In the genomic region with DNA sequence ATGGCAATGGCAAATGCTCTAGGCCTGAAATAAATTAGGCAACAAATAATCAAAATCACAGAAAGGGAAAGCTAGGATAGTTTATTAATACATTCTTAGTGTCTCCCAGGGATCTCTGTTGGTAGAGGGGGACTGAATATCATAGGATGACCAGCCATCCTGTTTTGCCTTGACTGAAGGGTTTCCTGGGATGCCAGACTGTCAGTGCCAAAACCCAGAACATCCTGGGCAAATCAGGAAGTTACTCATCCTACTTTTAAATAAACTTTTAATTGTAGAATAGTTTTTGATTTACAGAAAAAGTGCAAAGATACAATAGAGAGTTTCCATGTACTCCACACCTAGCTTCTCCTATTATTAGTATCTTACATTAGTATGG, we compare ENCODE assay signal across 24 cellular contexts. TPM values are rescaled to one million over a fixed set of nuclear protein-coding genes. Genes with fewer than 3 reads are reported as not detected.
DNase-seq lines count a peak whose midpoint lies in the region; ATAC-seq, FAIRE-seq and TF ChIP-seq lines count a peak whose summit lies in the region.
"Had no signal": no experiment of that assay in that cellular context is flagged by ENCODE, and none has a peak within 500 bp of the region (broad histone marks: within the 10 kb centered on the region; RNA-seq: fewer than 3 reads in every experiment).

No MANE protein-coding gene starts in this region.

- no peak overlapping the region for H4K91ac ChIP-seq in neuronal stem cell (ENCODE audit: low read depth, low read length, poor library complexity)

- H3K79me2 ChIP-seq in keratinocyte (ENCODE audit: control insufficient read depth, insufficient read depth, low read length), result no peaks in the 10 kb centered on the region

- no peak overlapping the region for H3K9ac ChIP-seq in keratinocyte (ENCODE audit: control insufficient read depth, extremely low read depth, insufficient read depth, low read length)
- H3K9ac ChIP-seq in neuronal stem cell (ENCODE audit: low read depth, low read length, poor library complexity), result no peak overlapping the region

- H2AFZ ChIP-seq in keratinocyte (ENCODE audit: control insufficient read depth, low read length) (no peak overlapping the region), neuronal stem cell (ENCODE audit: low read length) (no peak overlapping the region)

- H4K20me1 ChIP-seq in keratinocyte (ENCODE audit: control insufficient read depth, extremely low read depth, insufficient read depth, low read length), result no peaks in the 10 kb centered on the region

- H2BK5ac ChIP-seq in neuronal stem cell (ENCODE audit: low read length), result no peak overlapping the region

- H2AK5ac ChIP-seq in neuronal stem cell (ENCODE audit: low read depth, low read length), result no peak overlapping the region

- peaks cover 58% of the 10 kb centered on the region for H3K4me1 Mint-ChIP-seq in activated T-cell treated with anti-CD3 and anti-CD28 coated beads, Interleukin-2, amount 50 U/mL, for 24 hours (ENCODE audit: low read depth)
- peaks cover 26% of the 10 kb centered on the region for H3K4me1 Mint-ChIP-seq in activated T-helper 17 cell treated with anti-CD3 and anti-CD28 coated beads, Interleukin-2, amount 50 U/mL, for 72 hours
- H3K4me1 Mint-ChIP-seq: nephron had no signal

- no peaks in the 10 kb centered on the region for H3K36me3 Mint-ChIP-seq in activated T-cell treated with anti-CD3 and anti-CD28 coated beads, Interleukin-2, amount 50 U/mL, for 24 hours (ENCODE audit: low read depth)
- no peaks in the 10 kb centered on the region for H3K36me3 Mint-ChIP-seq in activated T-helper 17 cell treated with anti-CD3 and anti-CD28 coated beads, Interleukin-2, amount 50 U/mL, for 72 hours (ENCODE audit: low read depth)

- no peak overlapping the region for H2BK120ac ChIP-seq in neuronal stem cell (ENCODE audit: low read depth, low read length)

- H2BK12ac ChIP-seq in neuronal stem cell (ENCODE audit: low read length), result no peak overlapping the region

- H3K27me3 ChIP-seq in keratinocyte (ENCODE audit: control insufficient read depth, extremely low read depth, insufficient read depth, low read length) (no peaks in the 10 kb centered on the region), neuronal stem cell (ENCODE audit: control insufficient read depth in 3 of 3, insufficient read depth in 3 of 3, low read depth in 1 of 3, low read length in 3 of 3) (peaks cover 0 to 20% (median 0%) of the 10 kb centered on the region in 3 experiments)
- H3K27me3 ChIP-seq: colonic mucosa, ovary, tibial nerve had no signal

- peaks cover 13% of the 10 kb centered on the region for H3K27me3 Mint-ChIP-seq in activated T-cell treated with anti-CD3 and anti-CD28 coated beads, Interleukin-2, amount 50 U/mL, for 24 hours
- no peaks in the 10 kb centered on the region for H3K27me3 Mint-ChIP-seq in activated T-helper 17 cell treated with anti-CD3 and anti-CD28 coated beads, Interleukin-2, amount 50 U/mL, for 72 hours

- H3K23ac ChIP-seq in neuronal stem cell (ENCODE audit: low read depth, low read length, poor library complexity), result no peak overlapping the region

- peak overlapping the region; percentile 99 for H3K27ac Mint-ChIP-seq in activated T-cell treated with anti-CD3 and anti-CD28 coated beads, Interleukin-2, amount 50 U/mL, for 24 hours
- H3K27ac Mint-ChIP-seq in activated T-helper 17 cell treated with anti-CD3 and anti-CD28 coated beads, Interleukin-2, amount 50 U/mL, for 72 hours, result peak overlapping the region; percentile 94
- H3K27ac Mint-ChIP-seq: nephron had no signal

- dilution Hi-C loops in keratinocyte (cut with MboI; ENCODE audit: extremely low pct_ligation_motif_present, low sequenced_read_pairs), result no loop called here

- H3K4me3 Mint-ChIP-seq in activated T-cell treated with anti-CD3 and anti-CD28 coated beads, Interleukin-2, amount 50 U/mL, for 24 hours, result peak overlapping the region; percentile 60
- H3K4me3 Mint-ChIP-seq in activated T-helper 17 cell treated with anti-CD3 and anti-CD28 coated beads, Interleukin-2, amount 50 U/mL, for 72 hours, result peak overlapping the region; percentile 75
- H3K4me3 Mint-ChIP-seq: nephron had no signal

- H3K4me2 ChIP-seq in keratinocyte (ENCODE audit: control insufficient read depth, extremely low read depth, insufficient read depth, low read depth, low read length), result peak overlapping the region; percentile 59
- H3K4me2 ChIP-seq in neuronal stem cell (ENCODE audit: insufficient read depth, low read length, poor library complexity, severe bottlenecking), result no peak overlapping the region

- H3K36me3 ChIP-seq in keratinocyte (ENCODE audit: control insufficient read depth in 2 of 2, extremely low read depth in 1 of 2, insufficient read depth in 2 of 2, low read length in 2 of 2) (no peaks in the 10 kb centered on the region), neuronal stem cell (replicated peaks in 1 of 2; ENCODE audit: control insufficient read depth in 2 of 2, insufficient read depth in 2 of 2, low read length in 2 of 2) (no peaks in the 10 kb centered on the region)
- H3K36me3 ChIP-seq: BE2C, colonic mucosa, lower lobe of right lung, ovary, tibial nerve had no signal

- no peak for TF ChIP-seq CTCF in keratinocyte (optimal IDR thresholded peaks at IDR 0.05 in 1 of 3, IDR thresholded peaks at IDR 0.05 in 1 of 3, conservative IDR thresholded peaks at IDR 0.05 in 1 of 3; ENCODE audit: extremely low read depth in 1 of 3, insufficient read depth in 2 of 3, low read length in 3 of 3)

- H2BK15ac ChIP-seq in neuronal stem cell (ENCODE audit: low read length), result no peak overlapping the region

- no peaks in the 10 kb centered on the region for H3K9me3 Mint-ChIP-seq in activated T-cell treated with anti-CD3 and anti-CD28 coated beads, Interleukin-2, amount 50 U/mL, for 24 hours
- H3K9me3 Mint-ChIP-seq in activated T-helper 17 cell treated with anti-CD3 and anti-CD28 coated beads, Interleukin-2, amount 50 U/mL, for 72 hours, result peaks cover 3% of the 10 kb centered on the region
- H3K9me3 Mint-ChIP-seq: nephron had no signal

- H3K9me3 ChIP-seq in keratinocyte (ENCODE audit: control insufficient read depth, low read depth, low read length), result no peaks in the 10 kb centered on the region
- no peaks in the 10 kb centered on the region for H3K9me3 ChIP-seq in neuronal stem cell (replicated peaks in 1 of 2; ENCODE audit: control insufficient read depth in 2 of 2, insufficient read depth in 1 of 2, low read depth in 1 of 2, low read length in 2 of 2)
- H3K9me3 ChIP-seq: BE2C, colonic mucosa, lower lobe of right lung, ovary, tibial nerve had no signal

- no peaks in the 10 kb centered on the region for H3K79me1 ChIP-seq in neuronal stem cell (ENCODE audit: low read depth, low read length)

- H3K27ac ChIP-seq in keratinocyte (ENCODE audit: control insufficient read depth, insufficient read depth, low read length), result peak overlapping the region; percentile 63
- no peak overlapping the region for H3K27ac ChIP-seq in neuronal stem cell (replicated peaks; ENCODE audit: low read length)
- H3K27ac ChIP-seq: colonic mucosa, lower lobe of right lung, ovary, skin epidermis, tibial nerve had no signal

- H3K4me1 ChIP-seq in keratinocyte (ENCODE audit: control insufficient read depth, extremely low read depth, insufficient read depth, low read length), result peaks cover 28% of the 10 kb centered on the region
- no peaks in the 10 kb centered on the region for H3K4me1 ChIP-seq in neuronal stem cell (ENCODE audit: control insufficient read depth in 2 of 2, insufficient read depth in 1 of 2, low read depth in 1 of 2, low read length in 2 of 2)
- H3K4me1 ChIP-seq: BE2C, colonic mucosa had no signal

- H3K18ac ChIP-seq in neuronal stem cell (ENCODE audit: low read length), result no peak overlapping the region

- FAIRE-seq in keratinocyte (lab: Jason Lieb, UNC), result no peak
- FAIRE-seq: H54 had no signal

- DNase-seq in activated T-cell treated with anti-CD3 and anti-CD28 coated beads, Interleukin-2, amount 50 U/mL, for 24 hours, result no peak
- DNase-seq in activated T-cell treated with anti-CD3 and anti-CD28 coated beads, Interleukin-2, amount 50 U/mL, for 48 hours, result no peak
- no peak for DNase-seq in keratinocyte (ENCODE audit: low read depth, low spot score)
- DNase-seq in neuronal stem cell (ENCODE audit: low spot score), result no peak
- no peak for DNase-seq in posterior cingulate gyrus
- DNase-seq: ACHN; activated effector memory CD4-positive, alpha-beta T cell treated with anti-CD3 and anti-CD28 coated beads, Interleukin-2, amount 50 U/mL, for 16 hours; BE2C; colonic mucosa; effector CD8-positive, alpha-beta T cell; head of caudate nucleus; kidney glomerular epithelial cell; lower lobe of right lung; NCI-H1417; NCI-H2081; NCI-H2227 treated with DMSO at 0.1 percent for 48 hours; ovary; retina had no signal

- H4K8ac ChIP-seq in neuronal stem cell (ENCODE audit: low read depth, low read length), result no peak overlapping the region

- no peaks in the 10 kb centered on the region for H3K9me1 ChIP-seq in keratinocyte (ENCODE audit: control insufficient read depth, extremely low read depth, insufficient read depth, low read length)

- no peak overlapping the region for H3K4ac ChIP-seq in neuronal stem cell (ENCODE audit: low read length)

- intact Hi-C loops in posterior cingulate gyrus (cut with DNase I), result loop anchor here (10.0 kb wide), 1 partner anchor 300 kb away; the partner anchor contains the start of gene MED12L

- no peak overlapping the region for H3K14ac ChIP-seq in neuronal stem cell (ENCODE audit: low read length)

- peak; percentile 6 for ATAC-seq in HG02610 (IDR thresholded peaks at IDR 0.05; ENCODE audit: unreplicated experiment)
- no peak for ATAC-seq in activated T-helper 17 cell treated with anti-CD3 and anti-CD28 coated beads, Interleukin-2, amount 50 U/mL, for 72 hours (replicated peaks)
- ATAC-seq: lower lobe of right lung had no signal

- H3K4me3 ChIP-seq in keratinocyte (ENCODE audit: control insufficient read depth in 2 of 3, extremely low read depth in 1 of 3, insufficient read depth in 2 of 3, low read depth in 1 of 3, low read length in 3 of 3) (no peak overlapping the region), neuronal stem cell (ENCODE audit: low read length in 2 of 2) (no peak overlapping the region)
- H3K4me3 ChIP-seq: colonic mucosa, lower lobe of right lung, ovary, skin epidermis, tibial nerve had no signal

RNA-seq across cellular contexts. Expression of gene SIAH2, which starts 21.8 kb away (rescaled TPM):
- 10 to 100 TPM; 42.8 to 92.4 TPM for total RNA-seq in activated T-helper 17 cell treated with anti-CD3 and anti-CD28 coated beads, Interleukin-2, amount 50 U/mL, for 72 hours
- polyA plus RNA-seq in keratinocyte, result 32.5 to 65.7 TPM (median 44.8 TPM) in 3 replicates
- 12.0 TPM for polyA plus RNA-seq in keratinocyte (2011; ENCODE audit: low read depth)
- 51.5 and 97.0 TPM in 2 replicates for polyA plus RNA-seq in keratinocyte (2011; cell fraction: cytosol; rRNA removed)
- 42.4 and 77.3 TPM in 2 replicates for polyA plus RNA-seq in keratinocyte (2011; cell fraction: nucleus; rRNA removed)
- 24.0 and 37.9 TPM in 2 replicates for polyA plus RNA-seq in keratinocyte (2012; ENCODE audit: low replicate concordance)
- 80.2 to 214 TPM (median 148 TPM) in 3 replicates for polyA minus RNA-seq in keratinocyte
- 47.4 TPM for polyA minus RNA-seq in keratinocyte (2011; cell fraction: cytosol; rRNA and poly(A)+ RNA removed)
- polyA minus RNA-seq in keratinocyte (2011; cell fraction: nucleus; rRNA and poly(A)+ RNA removed), result 24.1 and 25.4 TPM in 2 replicates
- 16.1 TPM for polyA plus RNA-seq in neuronal stem cell (2013, experiment 1 of 2)
- 16.2 TPM for polyA plus RNA-seq in neuronal stem cell (2013, experiment 2 of 2)
